24 cellular contexts compared by ENCODE assay signal in genomic region chr10:80697926-80698325, GRCh38.
"Had no signal": no experiment of that assay in that cellular context is flagged by ENCODE, and none has a peak within 500 bp of the region (broad histone marks: within the 10 kb centered on the region; RNA-seq: fewer than 3 reads in every experiment).

No MANE protein-coding gene starts in this region.

- H3K9me3 ChIP-seq: gastrocnemius medialis, left lung, prostate gland, spleen, suprapubic skin, transverse colon, upper lobe of right lung, uterus had no signal

- H3K9me3 Mint-ChIP-seq: naive thymus-derived CD8-positive, alpha-beta T cell; stimulated activated naive CD8-positive, alpha-beta T cell treated with anti-CD3 and anti-CD28 coated beads, Interleukin-15, amount 100 ng/mL, for 72 hours had no signal

- H3K4me3 ChIP-seq: dorsolateral prefrontal cortex, gastrocnemius medialis, left lung, prostate gland, skin epidermis, spleen, suprapubic skin, transverse colon, upper lobe of right lung, uterus had no signal

- H3K36me3 ChIP-seq: gastrocnemius medialis, left lung, prostate gland, spleen, suprapubic skin, transverse colon, upper lobe of right lung, uterus had no signal

- DNase-seq: dorsolateral prefrontal cortex; effector CD4-positive, alpha-beta T cell; foreskin fibroblast; gastrocnemius medialis; head of caudate nucleus; kidney; left lung; mesendoderm; midbrain; naive thymus-derived CD8-positive, alpha-beta T cell; right cardiac atrium; spleen; stimulated activated CD4-positive, alpha-beta T cell treated with anti-CD3 and anti-CD28 coated beads, Interleukin-2, amount 100 ng/mL, for 48 hours; stimulated activated CD8-positive, alpha-beta memory T cell treated with anti-CD3 and anti-CD28 coated beads, Interleukin-4, amount 100 ng/mL, for 48 hours; stimulated activated naive CD4-positive, alpha-beta T cell; stimulated activated naive CD8-positive, alpha-beta T cell treated with anti-CD3 and anti-CD28 coated beads, Interleukin-15, amount 100 ng/mL, for 72 hours; transverse colon; upper lobe of right lung; uterus had no signal

- H3K27ac Mint-ChIP-seq: naive thymus-derived CD8-positive, alpha-beta T cell; stimulated activated naive CD8-positive, alpha-beta T cell treated with anti-CD3 and anti-CD28 coated beads, Interleukin-15, amount 100 ng/mL, for 72 hours had no signal

- H3K4me3 Mint-ChIP-seq: naive thymus-derived CD8-positive, alpha-beta T cell; stimulated activated naive CD8-positive, alpha-beta T cell treated with anti-CD3 and anti-CD28 coated beads, Interleukin-15, amount 100 ng/mL, for 72 hours had no signal

- H3K4me1 ChIP-seq: left lung, prostate gland, suprapubic skin, upper lobe of right lung, uterus had no signal

- H3K36me3 Mint-ChIP-seq: naive thymus-derived CD8-positive, alpha-beta T cell had no signal

- H3K27ac ChIP-seq: dorsolateral prefrontal cortex, epithelial cell of prostate, gastrocnemius medialis, left lung, prostate gland, skin epidermis, spleen, suprapubic skin, transverse colon, upper lobe of right lung, uterus had no signal

- H3K27me3 ChIP-seq: gastrocnemius medialis, left lung, suprapubic skin, transverse colon, upper lobe of right lung, uterus had no signal

- ATAC-seq: esophagus mucosa; gastrocnemius medialis; left lung; naive thymus-derived CD8-positive, alpha-beta T cell; right cardiac atrium; stimulated activated naive CD8-positive, alpha-beta T cell treated with anti-CD3 and anti-CD28 coated beads, Interleukin-15, amount 100 ng/mL, for 72 hours; upper lobe of right lung had no signal
